16 cellular contexts compared by ENCODE assay signal in the genomic region with DNA sequence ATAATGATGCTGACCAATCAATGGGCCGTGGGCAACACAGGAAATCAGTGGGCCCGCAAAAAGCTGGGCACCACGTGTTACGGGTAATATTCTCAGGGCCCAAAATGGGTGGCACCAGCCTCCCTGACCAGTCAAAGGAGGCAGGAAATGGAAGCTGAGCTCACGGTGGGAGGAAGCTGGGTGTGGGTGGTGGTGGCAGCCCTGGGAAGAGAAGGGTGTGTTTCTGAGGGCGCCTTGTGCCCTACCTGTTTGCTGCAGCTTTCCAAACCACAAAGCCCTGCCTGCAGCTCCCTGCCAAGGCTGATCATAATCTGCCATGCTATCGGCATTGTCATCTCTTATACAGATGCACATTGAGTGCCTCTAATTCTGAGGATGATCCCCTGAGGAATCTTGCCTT.
DNase-seq lines count a peak whose midpoint lies in the region; ATAC-seq, FAIRE-seq and TF ChIP-seq lines count a peak whose summit lies in the region.
"Had no signal": no experiment of that assay in that cellular context is flagged by ENCODE, and none has a peak within 500 bp of the region (broad histone marks: within the 10 kb centered on the region; RNA-seq: fewer than 3 reads in every experiment).

No MANE protein-coding gene starts in this region.

- H3K27ac ChIP-seq in small intestine (ENCODE audit: low read depth in 1 of 2, low read length in 1 of 2): peak overlapping the region in 1 of 2 donors; percentile 4
- no peak overlapping the region for H3K27ac ChIP-seq in spleen
- H3K27ac ChIP-seq: sigmoid colon had no signal

- H3F3A ChIP-seq in Loucy (ENCODE audit: low read depth): no peaks in the 10 kb centered on the region

- no peaks in the 10 kb centered on the region for H3K9me2 ChIP-seq in Loucy (replicated peaks; ENCODE audit: low read depth, low read length)

- H3K4me3 Mint-ChIP-seq in activated CD8-positive, alpha-beta T cell treated with anti-CD3 and anti-CD28 coated beads, Interleukin-2, amount 10 ng/mL, durations not matched to agents 7 days and 5 days: no peak overlapping the region
- H3K4me3 Mint-ChIP-seq in activated CD8-positive, alpha-beta T cell treated with anti-CD3 and anti-CD28 coated beads for 36 hours: no peak overlapping the region
- H3K4me3 Mint-ChIP-seq in activated T-helper 17 cell treated with anti-CD3 and anti-CD28 coated beads, Interleukin-2, amount 50 U/mL, for 72 hours: peak overlapping the region; percentile 65
- H3K4me3 Mint-ChIP-seq: neural crest cell; stimulated activated naive CD8-positive, alpha-beta T cell treated with anti-CD3 and anti-CD28 coated beads, Interleukin-15, Interleukin-2, amounts not matched to agents 100 ng/mL and 50 ng/mL, for 24 hours had no signal

- DNase-seq in activated CD8-positive, alpha-beta T cell treated with anti-CD3 and anti-CD28 coated beads, Interleukin-2, amount 10 ng/mL, durations not matched to agents 7 days and 5 days: no peak
- DNase-seq in activated CD8-positive, alpha-beta T cell treated with anti-CD3 and anti-CD28 coated beads for 36 hours: no peak
- DNase-seq in small intestine (peak; percentile 51), spleen (no peak), GDM1 (lab: John Stamatoyannopoulos, UW) (no peak)
- DNase-seq: anterior cingulate cortex, hypothalamus, NCI-H1436, NCI-H526, SIG-M5, sigmoid colon had no signal

- H3K27ac Mint-ChIP-seq in activated CD8-positive, alpha-beta T cell treated with anti-CD3 and anti-CD28 coated beads, Interleukin-2, amount 10 ng/mL, durations not matched to agents 7 days and 5 days: peak overlapping the region; percentile 19
- H3K27ac Mint-ChIP-seq in activated CD8-positive, alpha-beta T cell treated with anti-CD3 and anti-CD28 coated beads for 36 hours: no peak overlapping the region
- H3K27ac Mint-ChIP-seq in activated T-helper 17 cell treated with anti-CD3 and anti-CD28 coated beads, Interleukin-2, amount 50 U/mL, for 72 hours: peak overlapping the region; percentile 63
- H3K27ac Mint-ChIP-seq: stimulated activated naive CD8-positive, alpha-beta T cell treated with anti-CD3 and anti-CD28 coated beads, Interleukin-15, Interleukin-2, amounts not matched to agents 100 ng/mL and 50 ng/mL, for 24 hours had no signal

- H3K4me2 ChIP-seq in Loucy (ENCODE audit: low read depth, low read length, poor library complexity, severe bottlenecking): peak overlapping the region; percentile 46

- no peaks in the 10 kb centered on the region for H3K36me3 ChIP-seq in Loucy (ENCODE audit: insufficient read depth, low read length)
- H3K36me3 ChIP-seq in small intestine (ENCODE audit: control insufficient read depth in 2 of 2, insufficient read depth in 2 of 2, low read length in 2 of 2): no peaks in the 10 kb centered on the region
- no peaks in the 10 kb centered on the region for H3K36me3 ChIP-seq in spleen
- H3K36me3 ChIP-seq: sigmoid colon had no signal

- intact Hi-C loops in activated CD8-positive, alpha-beta T cell treated with anti-CD3 and anti-CD28 coated beads for 36 hours (cut with micrococcal nuclease): no loop called here
- intact Hi-C loops in spleen (cut with DNase I; ENCODE audit: low total_unique reads): no loop called here

- no peak overlapping the region; the same call in 1 of the 2 replicates for H2AFZ ChIP-seq in Loucy (ENCODE audit: low read length)

- CTCF ChIA-PET in activated CD8-positive, alpha-beta T cell treated with anti-CD3 and anti-CD28 coated beads, Interleukin-2, amount 10 ng/mL, durations not matched to agents 7 days and 5 days (lab: Charles Lee): no interaction called here
- CTCF ChIA-PET in activated CD8-positive, alpha-beta T cell treated with anti-CD3 and anti-CD28 coated beads for 36 hours (lab: Charles Lee): no interaction called here

- H3K36me3 Mint-ChIP-seq in activated CD8-positive, alpha-beta T cell treated with anti-CD3 and anti-CD28 coated beads, Interleukin-2, amount 10 ng/mL, durations not matched to agents 7 days and 5 days (ENCODE audit: low read depth): no peaks in the 10 kb centered on the region
- no peaks in the 10 kb centered on the region for H3K36me3 Mint-ChIP-seq in activated CD8-positive, alpha-beta T cell treated with anti-CD3 and anti-CD28 coated beads for 36 hours (ENCODE audit: low read depth)
- no peaks in the 10 kb centered on the region for H3K36me3 Mint-ChIP-seq in activated T-helper 17 cell treated with anti-CD3 and anti-CD28 coated beads, Interleukin-2, amount 50 U/mL, for 72 hours (ENCODE audit: low read depth)

- no peaks in the 10 kb centered on the region for H3K79me2 ChIP-seq in Loucy (ENCODE audit: insufficient read depth, low read length)

- 23 to 49% (median 40%) methylated on average over 7 of the region's 7 CpGs for WGBS in small intestine, 3 donors
- 54 to 80% (median 55%) methylated on average over 5 to 7 of the region's 7 CpGs for WGBS in spleen, 5 donors

- H3K4me1 ChIP-seq in Loucy (ENCODE audit: insufficient read depth, low read length, poor library complexity, severe bottlenecking) (peaks cover 14% of the 10 kb centered on the region), small intestine (ENCODE audit: control insufficient read depth in 2 of 2, insufficient read depth in 1 of 2, low read depth in 1 of 2, low read length in 1 of 2) (peaks cover 3 to 6% of the 10 kb centered on the region in 2 donors), spleen (peaks cover 0 to 3% (median 0%) of the 10 kb centered on the region in 6 donors)
- H3K4me1 ChIP-seq: sigmoid colon had no signal

- FAIRE-seq in small intestine (lab: Jason Lieb, UNC): no peak

- H3K4me1 Mint-ChIP-seq in activated CD8-positive, alpha-beta T cell treated with anti-CD3 and anti-CD28 coated beads, Interleukin-2, amount 10 ng/mL, durations not matched to agents 7 days and 5 days (ENCODE audit: low read depth): peaks cover 15% of the 10 kb centered on the region
- H3K4me1 Mint-ChIP-seq in activated CD8-positive, alpha-beta T cell treated with anti-CD3 and anti-CD28 coated beads for 36 hours (ENCODE audit: low read depth): peaks cover 14% of the 10 kb centered on the region
- H3K4me1 Mint-ChIP-seq in activated T-helper 17 cell treated with anti-CD3 and anti-CD28 coated beads, Interleukin-2, amount 50 U/mL, for 72 hours: peaks cover 12% of the 10 kb centered on the region

- H4K20me1 ChIP-seq in Loucy (ENCODE audit: insufficient read depth, low read length, poor library complexity, severe bottlenecking): no peaks in the 10 kb centered on the region

- H3K9ac ChIP-seq in Loucy (ENCODE audit: low read depth, low read length, poor library complexity, severe bottlenecking): no peak overlapping the region

- H3K4me3 ChIP-seq in Loucy (ENCODE audit: low read length, poor library complexity, severe bottlenecking): no peak overlapping the region
- no peak overlapping the region for H3K4me3 ChIP-seq in small intestine (ENCODE audit: low read depth in 1 of 2, low read length in 2 of 2)
- H3K4me3 ChIP-seq in spleen: no peak overlapping the region
- H3K4me3 ChIP-seq: sigmoid colon had no signal

- no peak for TF ChIP-seq POLR2A in spleen (IDR thresholded peaks at IDR 0.05)

- peaks cover 9% of the 10 kb centered on the region for H3K27me3 Mint-ChIP-seq in activated CD8-positive, alpha-beta T cell treated with anti-CD3 and anti-CD28 coated beads, Interleukin-2, amount 10 ng/mL, durations not matched to agents 7 days and 5 days (ENCODE audit: low read depth)
- H3K27me3 Mint-ChIP-seq in activated CD8-positive, alpha-beta T cell treated with anti-CD3 and anti-CD28 coated beads for 36 hours: no peaks in the 10 kb centered on the region
- no peaks in the 10 kb centered on the region for H3K27me3 Mint-ChIP-seq in activated T-helper 17 cell treated with anti-CD3 and anti-CD28 coated beads, Interleukin-2, amount 50 U/mL, for 72 hours
- H3K27me3 Mint-ChIP-seq: stimulated activated naive CD8-positive, alpha-beta T cell treated with anti-CD3 and anti-CD28 coated beads, Interleukin-15, Interleukin-2, amounts not matched to agents 100 ng/mL and 50 ng/mL, for 24 hours had no signal

- ATAC-seq in activated CD8-positive, alpha-beta T cell treated with anti-CD3 and anti-CD28 coated beads, Interleukin-2, amount 10 ng/mL, durations not matched to agents 7 days and 5 days: peak; percentile 51
- no peak for ATAC-seq in activated CD8-positive, alpha-beta T cell treated with anti-CD3 and anti-CD28 coated beads for 36 hours
- peak; percentile 80 for ATAC-seq in activated T-helper 17 cell treated with anti-CD3 and anti-CD28 coated beads, Interleukin-2, amount 50 U/mL, for 72 hours (replicated peaks)
- ATAC-seq in GM18519 (IDR thresholded peaks at IDR 0.05; ENCODE audit: low FRiP score, unreplicated experiment): no peak

- H3K9me3 Mint-ChIP-seq in activated CD8-positive, alpha-beta T cell treated with anti-CD3 and anti-CD28 coated beads, Interleukin-2, amount 10 ng/mL, durations not matched to agents 7 days and 5 days (ENCODE audit: insufficient read depth): no peaks in the 10 kb centered on the region
- no peaks in the 10 kb centered on the region for H3K9me3 Mint-ChIP-seq in activated CD8-positive, alpha-beta T cell treated with anti-CD3 and anti-CD28 coated beads for 36 hours
- H3K9me3 Mint-ChIP-seq in activated T-helper 17 cell treated with anti-CD3 and anti-CD28 coated beads, Interleukin-2, amount 50 U/mL, for 72 hours: no peaks in the 10 kb centered on the region
- H3K9me3 Mint-ChIP-seq: neural crest cell; stimulated activated naive CD8-positive, alpha-beta T cell treated with anti-CD3 and anti-CD28 coated beads, Interleukin-15, Interleukin-2, amounts not matched to agents 100 ng/mL and 50 ng/mL, for 24 hours had no signal

- H3K9me3 ChIP-seq in Loucy (ENCODE audit: insufficient read depth, low read depth, low read length): no peaks in the 10 kb centered on the region
- H3K9me3 ChIP-seq in small intestine (ENCODE audit: control insufficient read depth, low read depth): no peaks in the 10 kb centered on the region
- peaks cover 0 to under 1% (median 0%) of the 10 kb centered on the region in 8 donors for H3K9me3 ChIP-seq in spleen
- H3K9me3 ChIP-seq: sigmoid colon had no signal

- TF ChIP-seq CTCF in activated CD8-positive, alpha-beta T cell treated with anti-CD3 and anti-CD28 coated beads for 36 hours (IDR thresholded peaks at IDR 0.05): no peak
- TF ChIP-seq CTCF in Loucy (conservative IDR thresholded peaks at IDR 0.05; ENCODE audit: low read length) (no peak), spleen (IDR thresholded peaks at IDR 0.05 in 8 of 11, conservative IDR thresholded peaks at IDR 0.05 in 3 of 11) (no peak)

- POLR2A ChIA-PET in activated CD8-positive, alpha-beta T cell treated with anti-CD3 and anti-CD28 coated beads, Interleukin-2, amount 10 ng/mL, durations not matched to agents 7 days and 5 days (lab: Charles Lee): no interaction called here
- POLR2A ChIA-PET in activated CD8-positive, alpha-beta T cell treated with anti-CD3 and anti-CD28 coated beads for 36 hours (lab: Charles Lee): no interaction called here

- H3K27me3 ChIP-seq in Loucy (ENCODE audit: insufficient read depth, low read length, poor library complexity, severe bottlenecking): no peaks in the 10 kb centered on the region
- peaks cover 0 to 2% of the 10 kb centered on the region in 2 donors for H3K27me3 ChIP-seq in small intestine (ENCODE audit: control insufficient read depth in 2 of 2, insufficient read depth in 2 of 2, low read length in 2 of 2)
- H3K27me3 ChIP-seq in spleen (replicated peaks in 1 of 7): peaks cover 0 to 1% (median 0%) of the 10 kb centered on the region in 7 donors
- H3K27me3 ChIP-seq: sigmoid colon had no signal

Comparison
In these comparisons a context has a peak if more than half of its experiments do, and no peak if none do; other contexts are left out.
1. ATAC-seq: peak in activated CD8-positive, alpha-beta T cell treated with anti-CD3 and anti-CD28 coated beads, Interleukin-2, amount 10 ng/mL, durations not matched to agents 7 days and 5 days (single experiment) and activated T-helper 17 cell treated with anti-CD3 and anti-CD28 coated beads, Interleukin-2, amount 50 U/mL, for 72 hours (single experiment); none in activated CD8-positive, alpha-beta T cell treated with anti-CD3 and anti-CD28 coated beads for 36 hours (single experiment) and GM18519 (single experiment).